Comparison of ENCODE assay signal across 19 cellular contexts in the genomic region with DNA sequence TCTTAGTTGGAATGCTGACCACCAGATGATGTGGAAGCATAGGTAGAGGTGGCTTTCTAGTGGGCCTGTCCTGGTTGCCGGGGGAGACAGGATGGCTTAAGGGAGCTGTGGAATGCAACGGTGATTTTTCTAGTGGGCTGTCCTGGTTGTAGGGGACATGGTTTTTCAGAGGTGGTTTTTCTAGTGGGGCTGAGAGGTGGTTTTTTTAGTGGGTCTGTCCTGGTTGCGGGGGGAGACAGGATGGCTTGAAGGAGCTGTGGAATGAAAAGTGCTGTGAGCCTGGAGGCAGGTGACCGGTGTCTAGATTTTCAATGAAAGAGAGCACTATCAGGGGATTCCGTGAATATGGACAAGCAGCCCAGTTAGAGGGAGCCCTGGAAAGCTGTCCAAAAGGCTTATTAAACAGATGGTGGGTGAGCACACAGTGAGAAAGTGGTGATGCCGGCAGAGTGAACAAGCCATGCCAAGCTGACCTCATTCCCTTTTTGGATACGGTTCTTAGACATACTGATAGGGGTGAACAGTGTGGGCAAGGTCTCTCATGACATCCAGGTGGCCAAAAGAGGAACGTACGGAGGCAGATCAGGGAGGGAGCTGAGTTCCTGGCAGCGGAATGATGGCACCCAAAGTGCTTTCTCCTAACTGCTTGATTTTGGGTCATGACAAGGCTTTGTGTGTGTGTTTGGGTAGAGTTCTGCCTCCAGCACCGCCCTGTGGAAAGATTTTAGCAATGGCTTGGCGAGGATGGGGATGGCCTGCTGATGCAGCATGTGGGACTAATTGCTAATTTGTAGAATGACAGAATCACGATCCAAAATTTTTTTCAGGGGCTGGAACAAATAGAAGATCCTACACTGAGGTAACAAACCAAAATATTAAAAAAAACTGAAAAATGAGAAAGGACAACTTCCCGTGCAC.
A peak's percentile ranks its signal among the peaks of the same experiment; 100 is the strongest.
DNase-seq lines count a peak whose midpoint lies in the region; ATAC-seq and TF ChIP-seq lines count a peak whose summit lies in the region.
"Had no signal": no experiment of that assay in that cellular context is flagged by ENCODE, and none has a peak within 500 bp of the region (broad histone marks: within the 10 kb centered on the region; RNA-seq: fewer than 3 reads in every experiment).

No MANE protein-coding gene starts in this region.

- no peaks in the 10 kb centered on the region for H3K36me3 Mint-ChIP-seq in progenitor cell of endocrine pancreas (ENCODE audit: insufficient read depth)

- no peak overlapping the region for H3K27ac ChIP-seq in VCaP
- H3K27ac ChIP-seq: A549, GM23248, SK-N-MC had no signal

- no peak for DNase-seq in stimulated activated naive CD8-positive, alpha-beta T cell treated with anti-CD3 and anti-CD28 coated beads, Interleukin-15, amount 100 ng/mL, for 72 hours
- DNase-seq in stimulated activated naive CD8-positive, alpha-beta T cell treated with anti-CD3 and anti-CD28 coated beads, Interleukin-15, Interleukin-2, amounts not matched to agents 100 U/mL and 50 U/mL, for 24 hours, result no peak
- DNase-seq in left lobe of liver (ENCODE audit: low spot score) (peak; percentile 10), progenitor cell of endocrine pancreas (ENCODE audit: low spot score, unreplicated experiment) (no peak)
- DNase-seq in stimulated activated CD4-positive, alpha-beta T cell treated with anti-CD3 and anti-CD28 coated beads, Interleukin-15, amount 100 ng/mL, for 24 hours, result no peak
- DNase-seq: Calu3; CD4-positive, alpha-beta T cell; DMS79 treated with DMSO at 0.1 percent for 48 hours; GDM1; GM23248; KBM-7; NCI-H187 treated with DMSO at 0.1 percent for 48 hours; NCI-H526; NK-92 treated with Interleukin-12 subunit alpha and Interleukin-12 subunit beta, amount 100 ng/mL, for 24 hours had no signal

- H3K9me3 Mint-ChIP-seq in stimulated activated naive CD8-positive, alpha-beta T cell treated with anti-CD3 and anti-CD28 coated beads, Interleukin-15, amount 100 ng/mL, for 72 hours, result no peaks in the 10 kb centered on the region
- no peaks in the 10 kb centered on the region for H3K9me3 Mint-ChIP-seq in progenitor cell of endocrine pancreas (ENCODE audit: low read depth)
- H3K9me3 Mint-ChIP-seq: CD4-positive, alpha-beta T cell had no signal

- H3K27me3 Mint-ChIP-seq in stimulated activated naive CD8-positive, alpha-beta T cell treated with anti-CD3 and anti-CD28 coated beads, Interleukin-15, amount 100 ng/mL, for 72 hours, result peaks cover 46% of the 10 kb centered on the region
- peaks cover 12% of the 10 kb centered on the region for H3K27me3 Mint-ChIP-seq in progenitor cell of endocrine pancreas

- peak; percentile 21; the same call in 1 of the 2 replicates for TF ChIP-seq CTCF in VCaP (conservative IDR thresholded peaks at IDR 0.05)
- TF ChIP-seq CTCF in progenitor cell of endocrine pancreas (IDR thresholded peaks at IDR 0.05; ENCODE audit: unreplicated experiment), result no peak

- H3K4me1 Mint-ChIP-seq in stimulated activated naive CD8-positive, alpha-beta T cell treated with anti-CD3 and anti-CD28 coated beads, Interleukin-15, amount 100 ng/mL, for 72 hours, result no peaks in the 10 kb centered on the region
- no peaks in the 10 kb centered on the region for H3K4me1 Mint-ChIP-seq in progenitor cell of endocrine pancreas (ENCODE audit: low read depth)

- no peak overlapping the region for H3K4me3 Mint-ChIP-seq in stimulated activated naive CD8-positive, alpha-beta T cell treated with anti-CD3 and anti-CD28 coated beads, Interleukin-15, amount 100 ng/mL, for 72 hours
- H3K4me3 Mint-ChIP-seq in progenitor cell of endocrine pancreas (ENCODE audit: low read depth), result no peak overlapping the region
- H3K4me3 Mint-ChIP-seq: CD4-positive, alpha-beta T cell had no signal

- ATAC-seq in stimulated activated naive CD8-positive, alpha-beta T cell treated with anti-CD3 and anti-CD28 coated beads, Interleukin-15, amount 100 ng/mL, for 72 hours, result no peak
- ATAC-seq in stimulated activated naive CD8-positive, alpha-beta T cell treated with anti-CD3 and anti-CD28 coated beads, Interleukin-15, Interleukin-2, amounts not matched to agents 100 U/mL and 50 U/mL, for 24 hours, result no peak
- no peak for ATAC-seq in left lobe of liver
- no peak for ATAC-seq in HG02610 (IDR thresholded peaks at IDR 0.05; ENCODE audit: unreplicated experiment)
- ATAC-seq in HG03469 (IDR thresholded peaks at IDR 0.05; ENCODE audit: unreplicated experiment), result no peak
- ATAC-seq: A549 had no signal

- peak overlapping the region; percentile 3 to 53 for H3K27ac Mint-ChIP-seq in stimulated activated naive CD8-positive, alpha-beta T cell treated with anti-CD3 and anti-CD28 coated beads, Interleukin-15, amount 100 ng/mL, for 72 hours
- no peak overlapping the region for H3K27ac Mint-ChIP-seq in progenitor cell of endocrine pancreas
- H3K27ac Mint-ChIP-seq: CD4-positive, alpha-beta T cell had no signal
